In the genomic region with DNA sequence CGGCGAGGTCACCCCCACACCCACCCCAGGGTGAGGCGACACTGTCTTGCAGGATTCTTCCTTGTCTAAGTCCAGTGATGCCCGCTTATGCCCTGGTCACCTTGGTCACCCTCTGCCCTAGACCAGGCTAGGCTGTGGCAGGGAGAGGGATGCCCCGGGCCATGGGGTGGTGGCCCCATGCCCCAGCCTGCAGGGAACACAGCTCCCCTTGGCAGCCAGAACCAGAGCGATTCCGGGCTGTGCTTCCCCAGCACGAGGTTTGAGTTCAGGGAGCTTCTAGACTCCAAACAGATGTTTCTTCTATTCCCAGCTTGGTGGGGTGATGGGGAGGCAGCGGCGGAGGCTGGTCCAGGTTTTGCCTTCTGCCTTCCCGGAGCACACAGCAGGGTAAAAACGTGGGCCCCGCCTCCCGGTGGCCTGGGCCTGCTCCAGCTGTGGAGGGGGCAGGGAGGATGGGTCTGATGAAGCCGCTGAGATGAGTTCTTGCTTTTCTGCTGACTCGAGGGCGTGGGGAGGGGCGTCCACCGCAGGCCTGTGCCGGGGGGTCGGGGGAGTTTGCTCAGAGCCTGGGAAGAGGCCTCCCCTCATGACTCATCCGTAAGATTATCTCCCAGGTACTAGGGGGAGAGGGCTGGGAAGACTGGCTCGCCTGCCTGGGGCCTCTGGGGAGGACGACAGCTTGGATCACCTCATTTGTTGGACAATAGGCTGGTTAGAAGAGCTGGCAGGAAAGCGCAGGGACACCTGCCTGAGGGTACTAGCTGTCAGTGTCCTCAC, we compare ENCODE assay signal across 12 cellular contexts. TPM values are rescaled to one million over a fixed set of nuclear protein-coding genes. Genes with fewer than 3 reads are reported as not detected.
DNase-seq lines count a peak whose midpoint lies in the region; ATAC-seq and TF ChIP-seq lines count a peak whose summit lies in the region.
"Had no signal": no experiment of that assay in that cellular context is flagged by ENCODE, and none has a peak within 500 bp of the region (broad histone marks: within the 10 kb centered on the region; RNA-seq: fewer than 3 reads in every experiment).

No MANE protein-coding gene starts in this region.

- peak; percentile 62 for ATAC-seq in WTC11
- ATAC-seq in left ventricle myocardium superior: peak; percentile 54
- ATAC-seq in HG03354 (IDR thresholded peaks at IDR 0.05; ENCODE audit: poor library complexity, severe bottlenecking, unreplicated experiment): no peak

- H3K36me3 ChIP-seq in rectal smooth muscle tissue (ENCODE audit: control insufficient read depth, insufficient read depth, low read length): no peaks in the 10 kb centered on the region
- H3K36me3 ChIP-seq in CD8-positive, alpha-beta memory T cell (ENCODE audit: insufficient read depth, low read length): no peaks in the 10 kb centered on the region

- peaks cover 7% of the 10 kb centered on the region for H3K27me3 ChIP-seq in rectal smooth muscle tissue (ENCODE audit: control insufficient read depth, insufficient read depth, low read length)
- H3K27me3 ChIP-seq in CD8-positive, alpha-beta memory T cell (ENCODE audit: insufficient read depth, low read length, poor library complexity, severe bottlenecking): no peaks in the 10 kb centered on the region

- H3K36me3 Mint-ChIP-seq in WTC11: no peaks in the 10 kb centered on the region
- H3K36me3 Mint-ChIP-seq in CD8-positive, alpha-beta memory T cell: no peaks in the 10 kb centered on the region
- H3K36me3 Mint-ChIP-seq in progenitor cell of endocrine pancreas (ENCODE audit: insufficient read depth): peaks cover 3% of the 10 kb centered on the region

- H3K9me3 Mint-ChIP-seq in WTC11 (no peaks in the 10 kb centered on the region), progenitor cell of endocrine pancreas (ENCODE audit: low read depth) (no peaks in the 10 kb centered on the region)
- H3K9me3 Mint-ChIP-seq in CD8-positive, alpha-beta memory T cell: peaks cover 0 to 2% (median 0%) of the 10 kb centered on the region in 5 donors
- H3K9me3 Mint-ChIP-seq: neural crest cell had no signal

- H3K9ac ChIP-seq in rectal smooth muscle tissue (ENCODE audit: low read length): no peak overlapping the region

- no peaks in the 10 kb centered on the region for H3K4me1 ChIP-seq in rectal smooth muscle tissue (ENCODE audit: control insufficient read depth, insufficient read depth, low read length)
- no peaks in the 10 kb centered on the region for H3K4me1 ChIP-seq in CD8-positive, alpha-beta memory T cell (ENCODE audit: insufficient read depth, low read length)

- H3K4me3 Mint-ChIP-seq in WTC11 (peak overlapping the region; percentile 39), progenitor cell of endocrine pancreas (ENCODE audit: low read depth) (no peak overlapping the region)
- H3K4me3 Mint-ChIP-seq in CD8-positive, alpha-beta memory T cell: no peak overlapping the region
- H3K4me3 Mint-ChIP-seq: neural crest cell had no signal

- H3K4me1 Mint-ChIP-seq in WTC11: peaks cover 33% of the 10 kb centered on the region
- H3K4me1 Mint-ChIP-seq in CD8-positive, alpha-beta memory T cell: peaks cover 0 to 5% (median 4%) of the 10 kb centered on the region in 3 donors
- peaks cover 23% of the 10 kb centered on the region for H3K4me1 Mint-ChIP-seq in progenitor cell of endocrine pancreas (ENCODE audit: low read depth)

- H3K27me3 Mint-ChIP-seq in WTC11 (ENCODE audit: low read depth) (no peaks in the 10 kb centered on the region), progenitor cell of endocrine pancreas (peaks cover 18% of the 10 kb centered on the region)
- H3K27me3 Mint-ChIP-seq in CD8-positive, alpha-beta memory T cell: peaks cover 5 to 8% of the 10 kb centered on the region in 2 donors

- POLR2A ChIA-PET in WTC11 (lab: Charles Lee): interaction anchor here (0.8 kb wide), 1 partner anchor 13 kb away, joined by 3 read pairs; no protein-coding TSS in a partner anchor
- POLR2A ChIA-PET in CD8-positive, alpha-beta memory T cell (lab: Charles Lee): no interaction called here

- peak overlapping the region; percentile 51 for H3K27ac Mint-ChIP-seq in WTC11
- peak overlapping the region in 1 of 8 donors; percentile 88 for H3K27ac Mint-ChIP-seq in CD8-positive, alpha-beta memory T cell
- no peak overlapping the region for H3K27ac Mint-ChIP-seq in progenitor cell of endocrine pancreas

- peak overlapping the region; percentile 27 for H3K4me3 ChIP-seq in rectal smooth muscle tissue (ENCODE audit: low read length)
- no peak overlapping the region for H3K4me3 ChIP-seq in CD8-positive, alpha-beta memory T cell (ENCODE audit: low read length)

- no peak for TF ChIP-seq CTCF in WTC11 (IDR thresholded peaks at IDR 0.05)
- no peak for TF ChIP-seq CTCF in progenitor cell of endocrine pancreas (IDR thresholded peaks at IDR 0.05; ENCODE audit: unreplicated experiment)

- H3K9me3 ChIP-seq in CD8-positive, alpha-beta memory T cell (ENCODE audit: low read length): no peaks in the 10 kb centered on the region

- no peak overlapping the region for H3K27ac ChIP-seq in rectal smooth muscle tissue (ENCODE audit: low read depth, low read length)
- no peak overlapping the region for H3K27ac ChIP-seq in CD8-positive, alpha-beta memory T cell (ENCODE audit: low read depth, low read length)

- DNase-seq in NCI-H146 (lab: John Stamatoyannopoulos, UW) (peak; percentile 83), WTC11 (ENCODE audit: low spot score) (peak; percentile 71), left ventricle myocardium superior (peak; percentile 82), DMS79 (lab: John Stamatoyannopoulos, UW) (no peak), progenitor cell of endocrine pancreas (ENCODE audit: low spot score, unreplicated experiment) (no peak)
- DNase-seq in CD8-positive, alpha-beta memory T cell: no peak
- DNase-seq: activated CD4-positive, alpha-beta T cell treated with anti-CD3 and anti-CD28 coated beads, Interleukin-2, amount 50 U/mL, for 48 hours; DND-41 had no signal

- intact Hi-C loops in left ventricle myocardium superior (cut with micrococcal nuclease): no loop called here

- CTCF ChIA-PET in WTC11 (lab: Charles Lee): interaction anchor here (0.6 to 4.6 kb wide), 6 partner anchors 23 to 252 kb away, joined by 3 to 30 read pairs (median 4); no protein-coding TSS in a partner anchor
- CTCF ChIA-PET in CD8-positive, alpha-beta memory T cell (lab: Charles Lee): no interaction called here

TF ChIP-seq in WTC11, 78 proteins besides CTCF, POLR2A, EP300 and RAD21 (continues in another document):
- TF ChIP-seq, protein P1, sequence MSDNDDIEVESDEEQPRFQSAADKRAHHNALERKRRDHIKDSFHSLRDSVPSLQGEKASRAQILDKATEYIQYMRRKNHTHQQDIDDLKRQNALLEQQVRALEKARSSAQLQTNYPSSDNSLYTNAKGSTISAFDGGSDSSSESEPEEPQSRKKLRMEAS (CRISPR knock-in tag; IDR thresholded peaks at IDR 0.05): 0 out of 2 replicates have a peak, but pooled peaks have one; percentile 20
- TF ChIP-seq GTF2I (CRISPR knock-in tag; conservative IDR thresholded peaks at IDR 0.05) (no peak), ETV6 (CRISPR knock-in tag; IDR thresholded peaks at IDR 0.05) (no peak), FOXK1 (CRISPR knock-in tag; IDR thresholded peaks at IDR 0.05) (no peak), NFATC4 (CRISPR knock-in tag; IDR thresholded peaks at IDR 0.05) (no peak), TP53 (CRISPR knock-in tag; IDR thresholded peaks at IDR 0.05) (peak; percentile 37; the same call in 1 of the 2 replicates)
- TF ChIP-seq, protein P2, sequence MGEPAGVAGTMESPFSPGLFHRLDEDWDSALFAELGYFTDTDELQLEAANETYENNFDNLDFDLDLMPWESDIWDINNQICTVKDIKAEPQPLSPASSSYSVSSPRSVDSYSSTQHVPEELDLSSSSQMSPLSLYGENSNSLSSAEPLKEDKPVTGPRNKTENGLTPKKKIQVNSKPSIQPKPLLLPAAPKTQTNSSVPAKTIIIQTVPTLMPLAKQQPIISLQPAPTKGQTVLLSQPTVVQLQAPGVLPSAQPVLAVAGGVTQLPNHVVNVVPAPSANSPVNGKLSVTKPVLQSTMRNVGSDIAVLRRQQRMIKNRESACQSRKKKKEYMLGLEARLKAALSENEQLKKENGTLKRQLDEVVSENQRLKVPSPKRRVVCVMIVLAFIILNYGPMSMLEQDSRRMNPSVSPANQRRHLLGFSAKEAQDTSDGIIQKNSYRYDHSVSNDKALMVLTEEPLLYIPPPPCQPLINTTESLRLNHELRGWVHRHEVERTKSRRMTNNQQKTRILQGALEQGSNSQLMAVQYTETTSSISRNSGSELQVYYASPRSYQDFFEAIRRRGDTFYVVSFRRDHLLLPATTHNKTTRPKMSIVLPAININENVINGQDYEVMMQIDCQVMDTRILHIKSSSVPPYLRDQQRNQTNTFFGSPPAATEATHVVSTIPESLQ (CRISPR knock-in tag; IDR thresholded peaks at IDR 0.05): no peak

RNA-seq across cellular contexts. Expression of a gene that starts 15.4 kb away (rescaled TPM):
- total RNA-seq in WTC11 (2021) (2.7 to 3.8 TPM (median 3.8 TPM) in 3 replicates), left ventricle myocardium superior (47.4 TPM), progenitor cell of endocrine pancreas (8.3 and 8.6 TPM in 2 replicates)
- not detected for total RNA-seq in CD8-positive, alpha-beta memory T cell
- not detected for polyA plus RNA-seq in CD8-positive, alpha-beta memory T cell
- total RNA-seq: dermis microvascular lymphatic vessel endothelial cell had no signal

RNA-seq across cellular contexts. Expression of a gene that starts 39.3 kb away (rescaled TPM):
- 0.07 to 0.37 TPM (median 0.18 TPM) in 3 replicates for total RNA-seq in WTC11 (2021)
- 0.22 TPM for total RNA-seq in left ventricle myocardium superior
- not detected for total RNA-seq in CD8-positive, alpha-beta memory T cell
- polyA plus RNA-seq in CD8-positive, alpha-beta memory T cell: not detected
- total RNA-seq in progenitor cell of endocrine pancreas: not detected in 2 replicates
- total RNA-seq: dermis microvascular lymphatic vessel endothelial cell, neural crest cell had no signal

RNA-seq across cellular contexts. Expression of a gene that starts 41.8 kb away (rescaled TPM):
- total RNA-seq in WTC11 (2021) (0.32 to 0.82 TPM (median 0.50 TPM) in 3 replicates), left ventricle myocardium superior (4.5 TPM), progenitor cell of endocrine pancreas (0.33 and 0.69 TPM in 2 replicates)
- not detected for total RNA-seq in CD8-positive, alpha-beta memory T cell
- polyA plus RNA-seq in CD8-positive, alpha-beta memory T cell: not detected
- total RNA-seq: dermis microvascular lymphatic vessel endothelial cell had no signal

RNA-seq across cellular contexts. Expression of a gene that starts 44.5 kb away (rescaled TPM):
- total RNA-seq in WTC11 (2021) (108 to 163 TPM (median 118 TPM) in 3 replicates), left ventricle myocardium superior (18.5 TPM), progenitor cell of endocrine pancreas (55.2 and 55.6 TPM in 2 replicates)
- 100 to 1,000 TPM; 148 to 157 TPM for total RNA-seq in CD8-positive, alpha-beta memory T cell
- 34.1 TPM for polyA plus RNA-seq in CD8-positive, alpha-beta memory T cell

Comparison
In these comparisons a context has a peak if more than half of its experiments do, and no peak if none do; other contexts are left out.
1. DNase-seq: peak in NCI-H146 (single experiment), WTC11 (single experiment) and left ventricle myocardium superior (single experiment); none in CD8-positive, alpha-beta memory T cell (0 of 5), DMS79 (single experiment) and progenitor cell of endocrine pancreas (single experiment).